ENCODE assay signal across 8 cellular contexts in the genomic region with DNA sequence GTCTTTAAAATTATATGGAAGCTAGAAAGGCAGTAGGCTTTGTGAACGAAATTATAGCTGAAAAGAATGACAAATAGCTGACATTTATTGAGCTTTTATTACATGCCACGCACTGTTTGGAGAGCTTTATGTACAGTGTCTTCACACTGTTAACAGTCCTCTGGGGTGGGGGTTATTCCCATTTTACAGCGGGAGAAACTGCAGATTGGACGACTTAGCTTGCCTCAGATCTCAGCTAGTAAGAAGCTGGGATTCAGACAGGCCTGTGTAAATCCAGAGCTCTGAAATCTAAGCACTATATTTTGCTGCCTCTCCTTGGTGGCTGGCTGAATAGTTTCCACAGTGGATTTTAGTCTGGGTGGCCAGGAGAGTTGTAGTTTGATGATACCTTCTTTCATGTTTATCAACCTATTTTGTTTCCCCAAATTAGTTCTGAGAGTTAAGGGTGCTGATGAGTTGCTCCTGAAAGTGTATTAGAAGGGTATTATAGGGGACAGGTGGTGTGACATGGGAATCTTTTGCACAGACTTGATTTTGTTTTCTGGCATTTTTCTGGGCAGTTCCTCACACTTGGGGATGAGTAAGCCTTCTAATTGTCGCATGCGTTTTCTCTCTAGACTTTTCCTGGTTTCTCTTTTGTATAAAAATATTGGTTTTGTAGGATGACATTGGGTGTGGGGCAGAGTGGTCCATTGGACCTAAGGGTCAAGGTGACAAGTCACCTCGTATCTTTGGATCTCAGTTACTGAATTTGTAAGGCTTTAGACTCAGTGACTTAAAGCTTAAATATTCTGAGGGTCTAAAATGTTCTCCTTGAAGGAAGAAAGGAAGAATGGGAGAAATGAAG. TPM values are rescaled to one million over a fixed set of nuclear protein-coding genes. Genes with fewer than 3 reads are reported as not detected.
DNase-seq lines count a peak whose midpoint lies in the region; ATAC-seq and TF ChIP-seq lines count a peak whose summit lies in the region.

No MANE protein-coding gene starts in this region.

- peak overlapping the region; percentile 75 to 94 for H3K27ac ChIP-seq in uterus

- H3K4me1 ChIP-seq in uterus = peaks cover 0 to 6% of the 10 kb centered on the region in 2 donors

- TF ChIP-seq CTCF in uterus (IDR thresholded peaks at IDR 0.05) = no peak

- intact Hi-C loops in uterus (cut with DNase I; ENCODE audit: low total_unique reads) = no loop called here

- DNase-seq in NCI-H1417 (lab: John Stamatoyannopoulos, UW) = peak in 2 of 3 experiments; percentile 2 to 57
- DNase-seq in NCI-H1417 treated with DMSO at 0.1 percent for 48 hours (lab: John Stamatoyannopoulos, UW) = no peak
- DNase-seq in NCI-H2107 (lab: John Stamatoyannopoulos, UW) = peak; percentile 26
- DNase-seq in cerebellum (ENCODE audit: low spot score) = peak; percentile 20
- DNase-seq in lung microvascular endothelial cell (ENCODE audit: low read depth in 2 of 2) = peak; percentile 50 to 53
- DNase-seq in uterus = no peak
- no peak for DNase-seq in stimulated activated CD4-positive, alpha-beta T cell treated with anti-CD3 and anti-CD28 coated beads, Interleukin-4, amount 100 ng/mL, for 1 hour

- no peak for TF ChIP-seq POLR2A in uterus (IDR thresholded peaks at IDR 0.05)

- no peaks in the 10 kb centered on the region for H3K36me3 ChIP-seq in uterus

- H3K9me3 ChIP-seq in uterus = no peaks in the 10 kb centered on the region

- no peak for ATAC-seq in HG03521 (IDR thresholded peaks at IDR 0.05; ENCODE audit: unreplicated experiment)

- peak overlapping the region; percentile 49 to 91 for H3K4me3 ChIP-seq in uterus

- no peaks in the 10 kb centered on the region for H3K27me3 ChIP-seq in uterus

RNA-seq across cellular contexts. Expression of gene ACSL3, which starts 1.5 kb away (rescaled TPM):
- 121 TPM for total RNA-seq in cerebellum
- 82.8 and 109 TPM in 2 replicates for total RNA-seq in lung microvascular endothelial cell
- 100 to 1,000 TPM in 1 of 4 donors, 10 to 100 TPM in 3; 39.7 to 101 (median 61.2) TPM for total RNA-seq in uterus

Comparison
In these comparisons a context has a peak if more than half of its experiments do, and no peak if none do; other contexts are left out.
1. DNase-seq: peak in NCI-H1417 (2 of 3), NCI-H2107 (single experiment), cerebellum (single experiment) and lung microvascular endothelial cell (2 of 2); none in NCI-H1417 treated with DMSO at 0.1 percent for 48 hours (single experiment), uterus (0 of 2) and stimulated activated CD4-positive, alpha-beta T cell treated with anti-CD3 and anti-CD28 coated beads, Interleukin-4, amount 100 ng/mL, for 1 hour (single experiment).